In genomic region chr12:52050771-52051541, GRCh38 we compare ENCODE assay signal across 8 cellular contexts. TPM values are rescaled to one million over a fixed set of nuclear protein-coding genes. Genes with fewer than 3 reads are reported as not detected.
A peak's percentile ranks its signal among the peaks of the same experiment; 100 is the strongest.
DNase-seq lines count a peak whose midpoint lies in the region; ATAC-seq and TF ChIP-seq lines count a peak whose summit lies in the region.

Gene NR4A1 (plus strand): TSS chr12:52051442. CDS start chr12:52054329, 2,887 bp downstream.

- peak; percentile 38 for DNase-seq in DMS79 (lab: John Stamatoyannopoulos, UW)
- peak; percentile 93 for DNase-seq in RKO (ENCODE audit: low spot score)
- peak; percentile 94 for DNase-seq in activated T-helper 2 cell treated with anti-CD3 and anti-CD28 coated beads, Interferon-gamma antibody, Interleukin-2, Interleukin-4, amounts not matched to agents 10 μg/mL and 5 μg/mL and 100 μg/mL, durations not matched to agents 14 hours and 24 hours and 36 hours (ENCODE audit: low spot score)
- peak; percentile 94 for DNase-seq in fibroblast of peridontal ligament (ENCODE audit: extremely low read depth)
- DNase-seq in stimulated activated naive CD8-positive, alpha-beta T cell treated with anti-CD3 and anti-CD28 coated beads, Interleukin-15, Interleukin-2, amounts not matched to agents 100 U/mL and 50 U/mL, for 24 hours: peak; percentile 100

- peak within 1 kb of the TSS; percentile 93 to 97 (median 96) for H3K4me3 Mint-ChIP-seq in IgD-negative memory B cell
- H3K4me3 Mint-ChIP-seq in activated T-helper 2 cell treated with anti-CD3 and anti-CD28 coated beads, Interferon-gamma antibody, Interleukin-2, Interleukin-4, amounts not matched to agents 10 μg/mL and 5 μg/mL and 100 μg/mL, durations not matched to agents 14 hours and 24 hours and 36 hours (ENCODE audit: low read depth): peak within 1 kb of the TSS; percentile 98
- peak within 1 kb of the TSS; percentile 81 to 89 (median 88) for H3K4me3 Mint-ChIP-seq in nephron

- no peaks in the 10 kb centered on the region for H3K27me3 Mint-ChIP-seq in IgD-negative memory B cell
- no peaks in the 10 kb centered on the region for H3K27me3 Mint-ChIP-seq in activated T-helper 2 cell treated with anti-CD3 and anti-CD28 coated beads, Interferon-gamma antibody, Interleukin-2, Interleukin-4, amounts not matched to agents 10 μg/mL and 5 μg/mL and 100 μg/mL, durations not matched to agents 14 hours and 24 hours and 36 hours (ENCODE audit: low read depth)
- H3K27me3 Mint-ChIP-seq in nephron (ENCODE audit: low read depth): peaks cover 26% of the 10 kb centered on the region

- H3K4me1 Mint-ChIP-seq in IgD-negative memory B cell (peaks cover 13 to 21% (median 20%) of the 10 kb centered on the region in 3 donors), nephron (peaks cover 32% of the 10 kb centered on the region)
- peaks cover 25% of the 10 kb centered on the region for H3K4me1 Mint-ChIP-seq in activated T-helper 2 cell treated with anti-CD3 and anti-CD28 coated beads, Interferon-gamma antibody, Interleukin-2, Interleukin-4, amounts not matched to agents 10 μg/mL and 5 μg/mL and 100 μg/mL, durations not matched to agents 14 hours and 24 hours and 36 hours (ENCODE audit: low read depth)

- intact Hi-C loops in activated T-helper 2 cell treated with anti-CD3 and anti-CD28 coated beads, Interferon-gamma antibody, Interleukin-2, Interleukin-4, amounts not matched to agents 10 μg/mL and 5 μg/mL and 100 μg/mL, durations not matched to agents 14 hours and 24 hours and 36 hours (cut with micrococcal nuclease): loop anchor here (1.0 kb wide), 4 partner anchors 14 to 26 kb away; partner anchors contain the start of gene ATG101

- TF ChIP-seq CTCF in nephron (IDR thresholded peaks at IDR 0.05; ENCODE audit: unreplicated experiment in 3 of 3): peak in 1 of 3 experiments; percentile 15

- peak within 1 kb of the TSS; percentile 97 to 98 (median 98) for H3K27ac Mint-ChIP-seq in IgD-negative memory B cell
- peak within 1 kb of the TSS; percentile 92 for H3K27ac Mint-ChIP-seq in activated T-helper 2 cell treated with anti-CD3 and anti-CD28 coated beads, Interferon-gamma antibody, Interleukin-2, Interleukin-4, amounts not matched to agents 10 μg/mL and 5 μg/mL and 100 μg/mL, durations not matched to agents 14 hours and 24 hours and 36 hours
- peak within 1 kb of the TSS in 2 of 3 experiments; percentile 66 to 74 for H3K27ac Mint-ChIP-seq in nephron

- ATAC-seq in GM21528 (IDR thresholded peaks at IDR 0.05; ENCODE audit: low FRiP score, unreplicated experiment): peak; percentile 75
- peak; percentile 89 for ATAC-seq in stimulated activated naive CD8-positive, alpha-beta T cell treated with anti-CD3 and anti-CD28 coated beads, Interleukin-15, Interleukin-2, amounts not matched to agents 100 U/mL and 50 U/mL, for 24 hours

- no peaks in the 10 kb centered on the region for H3K9me3 Mint-ChIP-seq in IgD-negative memory B cell
- H3K9me3 Mint-ChIP-seq in activated T-helper 2 cell treated with anti-CD3 and anti-CD28 coated beads, Interferon-gamma antibody, Interleukin-2, Interleukin-4, amounts not matched to agents 10 μg/mL and 5 μg/mL and 100 μg/mL, durations not matched to agents 14 hours and 24 hours and 36 hours: no peaks in the 10 kb centered on the region
- no peaks in the 10 kb centered on the region for H3K9me3 Mint-ChIP-seq in nephron

- H3K36me3 Mint-ChIP-seq in IgD-negative memory B cell (no peaks in the 10 kb centered on the region), nephron (ENCODE audit: low read depth) (no peaks in the 10 kb centered on the region)
- peaks cover 53% of the 10 kb centered on the region for H3K36me3 Mint-ChIP-seq in activated T-helper 2 cell treated with anti-CD3 and anti-CD28 coated beads, Interferon-gamma antibody, Interleukin-2, Interleukin-4, amounts not matched to agents 10 μg/mL and 5 μg/mL and 100 μg/mL, durations not matched to agents 14 hours and 24 hours and 36 hours (ENCODE audit: low read depth)

RNA-seq across cellular contexts. Expression of gene NR4A1, which starts in this region (rescaled TPM):
- polyA plus RNA-seq in IgD-negative memory B cell: 9.3 TPM
- 134 and 139 TPM in 2 replicates for total RNA-seq in activated T-helper 2 cell treated with anti-CD3 and anti-CD28 coated beads, Interferon-gamma antibody, Interleukin-2, Interleukin-4, amounts not matched to agents 10 μg/mL and 5 μg/mL and 100 μg/mL, durations not matched to agents 14 hours and 24 hours and 36 hours

Comparison
In these comparisons a context has a peak if more than half of its experiments do, and no peak if none do; other contexts are left out.
1. Peak in every context shown above with its lines: DNase-seq and ATAC-seq.
2. DNase-seq: peak in every context shown above with its lines; median percentile 100 in stimulated activated naive CD8-positive, alpha-beta T cell treated with anti-CD3 and anti-CD28 coated beads, Interleukin-15, Interleukin-2, amounts not matched to agents 100 U/mL and 50 U/mL, for 24 hours; 94 in activated T-helper 2 cell treated with anti-CD3 and anti-CD28 coated beads, Interferon-gamma antibody, Interleukin-2, Interleukin-4, amounts not matched to agents 10 μg/mL and 5 μg/mL and 100 μg/mL, durations not matched to agents 14 hours and 24 hours and 36 hours; 94 in fibroblast of peridontal ligament; 93 in RKO; 38 in DMS79.